Comparison of ENCODE assay signal across 16 cellular contexts in the genomic region with DNA sequence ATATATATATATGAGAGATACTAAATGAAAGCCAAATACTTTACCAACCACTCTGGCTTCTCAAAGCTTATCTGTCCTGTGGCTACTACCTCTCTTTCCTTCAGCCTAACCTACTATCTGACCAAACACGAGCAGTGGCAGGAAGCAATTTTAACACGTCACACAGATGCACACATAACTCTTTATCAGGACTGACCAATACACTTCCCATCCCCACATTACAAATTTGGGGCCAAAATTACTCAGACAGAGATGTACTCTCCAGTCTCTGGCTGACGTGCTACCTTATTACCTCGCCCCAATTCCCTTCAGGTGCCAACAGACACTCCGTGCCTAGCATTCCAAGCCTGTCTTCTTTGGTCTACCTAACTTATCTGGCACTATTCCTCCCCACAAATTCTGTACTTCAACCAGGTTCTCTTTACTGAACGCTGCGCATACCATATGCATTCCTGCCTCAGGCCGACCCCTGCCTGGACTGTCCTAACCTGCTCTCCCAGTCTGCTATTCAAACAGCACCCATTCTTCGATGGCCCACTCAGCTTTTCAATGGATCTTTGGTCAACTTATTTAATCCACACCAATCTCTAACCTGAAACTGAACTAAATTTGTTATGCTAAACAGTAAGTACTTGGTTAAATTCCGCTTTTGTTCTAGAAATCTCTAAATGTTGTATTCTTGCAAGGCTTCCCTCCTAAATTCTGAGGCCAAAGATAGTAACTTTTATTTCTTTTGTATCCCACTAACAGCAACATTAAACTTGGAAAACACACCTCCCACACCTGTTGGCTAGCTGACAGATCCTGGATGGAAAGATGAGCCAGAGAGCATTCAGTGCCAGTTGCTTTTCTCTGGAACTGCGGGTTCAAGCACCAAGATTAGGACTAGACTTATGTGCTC. TPM values are rescaled to one million over a fixed set of nuclear protein-coding genes. Genes with fewer than 3 reads are reported as not detected.
DNase-seq lines count a peak whose midpoint lies in the region; ATAC-seq and TF ChIP-seq lines count a peak whose summit lies in the region.
"Had no signal": no experiment of that assay in that cellular context is flagged by ENCODE, and none has a peak within 500 bp of the region (broad histone marks: within the 10 kb centered on the region; RNA-seq: fewer than 3 reads in every experiment).

No MANE protein-coding gene starts in this region.

- TF ChIP-seq POLR2A in body of pancreas (IDR thresholded peaks at IDR 0.05) (no peak), transverse colon (IDR thresholded peaks at IDR 0.05) (no peak)

- H3K9ac ChIP-seq in iPS-20b (ENCODE audit: low read depth, low read length) = peak overlapping the region; percentile 48; the same call in 1 of the 2 replicates
- no peak overlapping the region for H3K9ac ChIP-seq in smooth muscle cell (ENCODE audit: low read depth)

- H3K9me3 ChIP-seq in body of pancreas (no peaks in the 10 kb centered on the region), iPS-20b (ENCODE audit: insufficient read depth, low read depth, low read length) (no peaks in the 10 kb centered on the region), smooth muscle cell (replicated peaks; ENCODE audit: low read depth) (no peaks in the 10 kb centered on the region), transverse colon (no peaks in the 10 kb centered on the region)
- H3K9me3 ChIP-seq: spleen, stomach had no signal

- no peaks in the 10 kb centered on the region for H3K36me3 ChIP-seq in body of pancreas (replicated peaks in 1 of 2; ENCODE audit: insufficient read depth in 1 of 2, low read depth in 2 of 2)
- peaks cover 3% of the 10 kb centered on the region; the same call in 1 of the 2 replicates for H3K36me3 ChIP-seq in iPS-20b (ENCODE audit: insufficient read depth, low read depth, low read length)
- no peaks in the 10 kb centered on the region for H3K36me3 ChIP-seq in smooth muscle cell (ENCODE audit: low read depth)
- H3K36me3 ChIP-seq in transverse colon = no peaks in the 10 kb centered on the region
- H3K36me3 ChIP-seq: stomach had no signal

- H3K79me2 ChIP-seq in smooth muscle cell (ENCODE audit: low read depth) = peaks cover 64% of the 10 kb centered on the region

- no peaks in the 10 kb centered on the region for H3F3A ChIP-seq in smooth muscle cell (ENCODE audit: low read depth)

- TF ChIP-seq CTCF in body of pancreas (IDR thresholded peaks at IDR 0.05) (no peak), smooth muscle cell (IDR thresholded peaks at IDR 0.05; ENCODE audit: borderline replicate concordance, insufficient read depth, poor library complexity, severe bottlenecking) (no peak), transverse colon (IDR thresholded peaks at IDR 0.05) (no peak)

- no peak overlapping the region for H2AFZ ChIP-seq in smooth muscle cell (ENCODE audit: low read depth)

- H3K4me2 ChIP-seq in smooth muscle cell = peak overlapping the region; percentile 36

- intact Hi-C loops in body of pancreas (cut with DNase I) = no loop called here
- intact Hi-C loops in transverse colon (cut with DNase I; ENCODE audit: low total_unique reads) = no loop called here

- no peak; the same call in 1 of the 2 replicates for TF ChIP-seq EP300 in Ishikawa (IDR thresholded peaks at IDR 0.05; ENCODE audit: borderline replicate concordance)
- TF ChIP-seq EP300 in transverse colon (IDR thresholded peaks at IDR 0.05; ENCODE audit: low read depth) = no peak

- DNase-seq in body of pancreas (peak in 1 of 4 donors; percentile 16), smooth muscle cell (lab: John Stamatoyannopoulos, UW; ENCODE audit: unreplicated experiment) (no peak), transverse colon (no peak)
- DNase-seq: activated CD4-positive, alpha-beta T cell treated with anti-CD3 and anti-CD28 coated beads for 48 hours; DMS79; effector CD4-positive, alpha-beta T cell; foreskin melanocyte; kidney; NCI-H187 treated with DMSO at 0.1 percent for 48 hours; spleen; stomach had no signal

- ATAC-seq in body of pancreas = peak; percentile 33
- ATAC-seq in HG03354 (IDR thresholded peaks at IDR 0.05; ENCODE audit: poor library complexity, severe bottlenecking, unreplicated experiment) = no peak
- no peak for ATAC-seq in GM18909 (IDR thresholded peaks at IDR 0.05; ENCODE audit: poor library complexity, unreplicated experiment)
- ATAC-seq in HG02678 (IDR thresholded peaks at IDR 0.05; ENCODE audit: unreplicated experiment) = no peak

- H3K27me3 ChIP-seq in body of pancreas (no peaks in the 10 kb centered on the region), iPS-20b (ENCODE audit: insufficient read depth, low read length) (no peaks in the 10 kb centered on the region), smooth muscle cell (ENCODE audit: low read depth) (no peaks in the 10 kb centered on the region), transverse colon (no peaks in the 10 kb centered on the region)
- H3K27me3 ChIP-seq: spleen, stomach had no signal

- H4K20me1 ChIP-seq in smooth muscle cell (ENCODE audit: low read depth) = peaks cover 94% of the 10 kb centered on the region

- WGBS in body of pancreas, 2 donors = 64 to 75% methylated on average over 11 of the region's 11 CpGs
- WGBS in smooth muscle cell (ENCODE audit: low lambda C conversion rate) = 60% methylated on average over 11 of the region's 11 CpGs
- WGBS in transverse colon (ENCODE audit: low coverage in 1 of 2), 2 donors = 88 to 98% methylated on average over 10 to 11 of the region's 11 CpGs

- in situ Hi-C loops in transverse colon (cut with MboI; ENCODE audit: low pct_ligation_motif_present in 1 of 4, low pct_unique_long_range_greater_than_20kb in 1 of 4, low sequenced_read_pairs in 3 of 4) = no loop called here

- H3K4me3 ChIP-seq in body of pancreas (no peak overlapping the region), iPS-20b (ENCODE audit: low read length) (peak overlapping the region; percentile 49), smooth muscle cell (no peak overlapping the region), transverse colon (no peak overlapping the region)
- H3K4me3 ChIP-seq: spleen, stomach had no signal

- H3K4me1 ChIP-seq in body of pancreas (no peaks in the 10 kb centered on the region), iPS-20b (ENCODE audit: insufficient read depth, low read length) (peaks cover 33% of the 10 kb centered on the region), smooth muscle cell (ENCODE audit: low read depth) (peaks cover 4% of the 10 kb centered on the region), transverse colon (peaks cover 0 to 9% (median 4%) of the 10 kb centered on the region in 4 donors)
- H3K4me1 ChIP-seq: spleen had no signal

- no peak for TF ChIP-seq RAD21 in Ishikawa (IDR thresholded peaks at IDR 0.05; ENCODE audit: low read depth)

- H3K27ac ChIP-seq in body of pancreas (no peak overlapping the region), iPS-20b (ENCODE audit: low read length) (no peak overlapping the region), smooth muscle cell (ENCODE audit: low read depth) (peak overlapping the region; percentile 5), transverse colon (no peak overlapping the region)
- H3K27ac ChIP-seq: spleen, stomach had no signal

TF ChIP-seq in Ishikawa, 13 proteins besides CTCF, POLR2A, EP300 and RAD21 (continues in another document):
- TF ChIP-seq TAF1 (IDR thresholded peaks at IDR 0.05; ENCODE audit: low read depth) (no peak), EGR1 (IDR thresholded peaks at IDR 0.05) (no peak), TEAD4 (IDR thresholded peaks at IDR 0.05) (peak; percentile 86), YY1 (IDR thresholded peaks at IDR 0.05; ENCODE audit: low read depth) (no peak), FOXM1 (IDR thresholded peaks at IDR 0.05; ENCODE audit: borderline replicate concordance, low read depth) (no peak), TCF12 (IDR thresholded peaks at IDR 0.05; ENCODE audit: low read depth) (peak; percentile 43; the same call in 1 of the 2 replicates), NFIC (IDR thresholded peaks at IDR 0.05) (no peak), CREB1 (IDR thresholded peaks at IDR 0.05; ENCODE audit: low read depth) (no peak)
- TF ChIP-seq, protein P1, sequence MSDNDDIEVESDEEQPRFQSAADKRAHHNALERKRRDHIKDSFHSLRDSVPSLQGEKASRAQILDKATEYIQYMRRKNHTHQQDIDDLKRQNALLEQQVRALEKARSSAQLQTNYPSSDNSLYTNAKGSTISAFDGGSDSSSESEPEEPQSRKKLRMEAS (IDR thresholded peaks at IDR 0.05) = peak; percentile 47; the same call in 1 of the 2 replicates
- TF ChIP-seq, protein P2, sequence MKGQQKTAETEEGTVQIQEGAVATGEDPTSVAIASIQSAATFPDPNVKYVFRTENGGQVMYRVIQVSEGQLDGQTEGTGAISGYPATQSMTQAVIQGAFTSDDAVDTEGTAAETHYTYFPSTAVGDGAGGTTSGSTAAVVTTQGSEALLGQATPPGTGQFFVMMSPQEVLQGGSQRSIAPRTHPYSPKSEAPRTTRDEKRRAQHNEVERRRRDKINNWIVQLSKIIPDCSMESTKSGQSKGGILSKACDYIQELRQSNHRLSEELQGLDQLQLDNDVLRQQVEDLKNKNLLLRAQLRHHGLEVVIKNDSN (IDR thresholded peaks at IDR 0.05) = no peak
- TF ChIP-seq, protein P3, sequence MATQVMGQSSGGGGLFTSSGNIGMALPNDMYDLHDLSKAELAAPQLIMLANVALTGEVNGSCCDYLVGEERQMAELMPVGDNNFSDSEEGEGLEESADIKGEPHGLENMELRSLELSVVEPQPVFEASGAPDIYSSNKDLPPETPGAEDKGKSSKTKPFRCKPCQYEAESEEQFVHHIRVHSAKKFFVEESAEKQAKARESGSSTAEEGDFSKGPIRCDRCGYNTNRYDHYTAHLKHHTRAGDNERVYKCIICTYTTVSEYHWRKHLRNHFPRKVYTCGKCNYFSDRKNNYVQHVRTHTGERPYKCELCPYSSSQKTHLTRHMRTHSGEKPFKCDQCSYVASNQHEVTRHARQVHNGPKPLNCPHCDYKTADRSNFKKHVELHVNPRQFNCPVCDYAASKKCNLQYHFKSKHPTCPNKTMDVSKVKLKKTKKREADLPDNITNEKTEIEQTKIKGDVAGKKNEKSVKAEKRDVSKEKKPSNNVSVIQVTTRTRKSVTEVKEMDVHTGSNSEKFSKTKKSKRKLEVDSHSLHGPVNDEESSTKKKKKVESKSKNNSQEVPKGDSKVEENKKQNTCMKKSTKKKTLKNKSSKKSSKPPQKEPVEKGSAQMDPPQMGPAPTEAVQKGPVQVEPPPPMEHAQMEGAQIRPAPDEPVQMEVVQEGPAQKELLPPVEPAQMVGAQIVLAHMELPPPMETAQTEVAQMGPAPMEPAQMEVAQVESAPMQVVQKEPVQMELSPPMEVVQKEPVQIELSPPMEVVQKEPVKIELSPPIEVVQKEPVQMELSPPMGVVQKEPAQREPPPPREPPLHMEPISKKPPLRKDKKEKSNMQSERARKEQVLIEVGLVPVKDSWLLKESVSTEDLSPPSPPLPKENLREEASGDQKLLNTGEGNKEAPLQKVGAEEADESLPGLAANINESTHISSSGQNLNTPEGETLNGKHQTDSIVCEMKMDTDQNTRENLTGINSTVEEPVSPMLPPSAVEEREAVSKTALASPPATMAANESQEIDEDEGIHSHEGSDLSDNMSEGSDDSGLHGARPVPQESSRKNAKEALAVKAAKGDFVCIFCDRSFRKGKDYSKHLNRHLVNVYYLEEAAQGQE (IDR thresholded peaks at IDR 0.05; ENCODE audit: low read depth) = no peak

RNA-seq across cellular contexts. Expression of a gene that starts 27.9 kb away (rescaled TPM):
- total RNA-seq in body of pancreas (100 to 1,000 TPM in 1 of 2 donors, 10 to 100 TPM in 1; 74.5 to 128 TPM), smooth muscle cell (59.2 and 64.0 TPM in 2 replicates), transverse colon (100 to 1,000 TPM in 3 of 4 donors, 10 to 100 TPM in 1; 80.3 to 657 (median 105) TPM)
- 45.6 and 70.7 TPM in 2 replicates for polyA plus RNA-seq in smooth muscle cell
